In the genomic region with DNA sequence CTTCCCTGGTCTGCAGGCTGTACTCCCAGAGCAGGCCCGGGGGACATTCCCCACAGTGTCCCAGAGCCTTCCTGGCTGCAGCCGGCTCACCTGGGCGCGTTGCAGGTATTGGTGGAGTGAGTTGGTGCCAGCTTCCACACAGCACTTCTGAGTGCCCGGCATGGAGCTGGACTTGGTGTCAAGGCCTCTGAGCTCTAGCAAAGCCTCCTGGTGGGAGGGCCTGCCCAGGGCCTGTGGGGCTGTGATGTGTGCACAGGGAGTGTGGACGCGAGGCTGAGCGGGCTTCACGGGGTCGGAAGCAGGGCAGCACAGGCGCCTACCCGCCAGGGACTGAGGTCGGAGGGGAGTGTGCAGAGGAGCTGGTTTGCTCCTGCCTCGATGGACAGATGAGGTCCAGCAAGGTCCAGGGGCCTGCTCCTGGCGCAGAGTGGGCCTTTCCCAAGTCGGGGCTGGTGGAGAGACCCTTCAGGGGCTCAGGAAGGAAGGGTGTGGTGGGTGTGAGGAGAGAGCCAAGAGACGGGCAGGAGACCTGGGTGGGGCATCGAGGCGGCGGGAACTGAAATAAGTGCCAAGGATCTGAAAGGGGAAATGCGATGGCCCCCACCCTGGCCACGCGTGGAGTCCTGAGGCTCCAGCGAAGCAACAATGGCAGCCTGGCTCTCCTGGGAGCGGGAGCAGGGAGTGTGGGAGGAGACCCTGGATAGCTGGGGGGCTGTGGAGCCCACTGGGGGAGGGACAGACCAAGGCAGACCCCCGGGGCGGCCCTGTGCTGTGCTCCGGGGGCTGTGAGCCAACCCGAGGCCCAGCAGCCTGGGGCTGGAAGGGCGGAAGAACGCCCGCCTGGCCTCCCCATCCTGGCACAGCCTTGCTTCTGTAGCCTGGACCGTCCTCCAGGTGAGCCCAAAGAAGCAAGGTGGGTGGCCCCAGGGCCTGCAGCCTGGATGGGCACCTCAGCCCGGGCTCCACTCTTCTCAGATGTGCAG, we compare ENCODE assay signal across 8 cellular contexts.
DNase-seq lines count a peak whose midpoint lies in the region; ATAC-seq and TF ChIP-seq lines count a peak whose summit lies in the region.
"Had no signal": no experiment of that assay in that cellular context is flagged by ENCODE, and none has a peak within 500 bp of the region (broad histone marks: within the 10 kb centered on the region; RNA-seq: fewer than 3 reads in every experiment).

No MANE protein-coding gene starts in this region.

- DNase-seq in H7: peak; percentile 74
- DNase-seq in SK-N-MC (ENCODE audit: low read depth, low spot score): no peak
- peak in 1 of 3 donors; percentile 20 for DNase-seq in immature natural killer cell
- DNase-seq in stimulated activated naive B cell treated with anti-CD40 and anti-IgM and Interleukin-4, amounts not matched to agents 10 μg/mL and 1 μg/mL and 100 μg/mL, for 72 hours: no peak
- no peak for DNase-seq in GM10266 (ENCODE audit: extremely low spot score)
- DNase-seq in stimulated activated CD4-positive, alpha-beta T cell treated with anti-CD3 and anti-CD28 coated beads, Interleukin-4, amount 100 ng/mL, for 24 hours: no peak
- DNase-seq: NCI-H524 treated with DMSO at 0.1 percent for 48 hours had no signal

- no peaks in the 10 kb centered on the region for H3K36me3 ChIP-seq in H7 (replicated peaks; ENCODE audit: control insufficient read depth, insufficient read depth, low read length)
- peaks cover 4% of the 10 kb centered on the region; the same call in 1 of the 2 replicates for H3K36me3 ChIP-seq in SK-N-MC (ENCODE audit: insufficient read depth, low read length)

- H3K4me1 Mint-ChIP-seq in immature natural killer cell: peaks cover 42 to 57% of the 10 kb centered on the region in 2 donors
- H3K4me1 Mint-ChIP-seq in stimulated activated naive B cell treated with anti-CD40 and anti-IgM and Interleukin-4, amounts not matched to agents 10 μg/mL and 1 μg/mL and 100 μg/mL, for 72 hours: peaks cover 43 to 68% of the 10 kb centered on the region in 2 donors

- peak overlapping the region; percentile 57 to 82 (median 79) for H3K4me3 Mint-ChIP-seq in immature natural killer cell
- H3K4me3 Mint-ChIP-seq in stimulated activated naive B cell treated with anti-CD40 and anti-IgM and Interleukin-4, amounts not matched to agents 10 μg/mL and 1 μg/mL and 100 μg/mL, for 72 hours: peak overlapping the region in 1 of 2 donors; percentile 36

- H3K4me3 ChIP-seq in H7 (ENCODE audit: insufficient read depth, low read depth, low read length): no peak overlapping the region
- no peak overlapping the region for H3K4me3 ChIP-seq in SK-N-MC

- no peaks in the 10 kb centered on the region for H3K27me3 ChIP-seq in H7 (ENCODE audit: control insufficient read depth, insufficient read depth, low read length)

- peaks cover 0 to under 1% (median under 1%) of the 10 kb centered on the region in 3 donors for H3K36me3 Mint-ChIP-seq in immature natural killer cell
- no peaks in the 10 kb centered on the region for H3K36me3 Mint-ChIP-seq in stimulated activated naive B cell treated with anti-CD40 and anti-IgM and Interleukin-4, amounts not matched to agents 10 μg/mL and 1 μg/mL and 100 μg/mL, for 72 hours

- H3K9me3 Mint-ChIP-seq in immature natural killer cell: no peaks in the 10 kb centered on the region
- H3K9me3 Mint-ChIP-seq in stimulated activated naive B cell treated with anti-CD40 and anti-IgM and Interleukin-4, amounts not matched to agents 10 μg/mL and 1 μg/mL and 100 μg/mL, for 72 hours: no peaks in the 10 kb centered on the region

- ATAC-seq in stimulated activated naive B cell treated with anti-CD40 and anti-IgM and Interleukin-4, amounts not matched to agents 10 μg/mL and 1 μg/mL and 100 μg/mL, for 72 hours (replicated peaks): no peak
- no peak for ATAC-seq in HG03342 (IDR thresholded peaks at IDR 0.05; ENCODE audit: unreplicated experiment)

- H3K27me3 Mint-ChIP-seq in immature natural killer cell (ENCODE audit: low read depth in 3 of 3): peaks cover 11 to 15% (median 15%) of the 10 kb centered on the region in 3 donors
- peaks cover 4 to 7% of the 10 kb centered on the region in 2 donors for H3K27me3 Mint-ChIP-seq in stimulated activated naive B cell treated with anti-CD40 and anti-IgM and Interleukin-4, amounts not matched to agents 10 μg/mL and 1 μg/mL and 100 μg/mL, for 72 hours

- peak overlapping the region; percentile 28 for H3K9ac ChIP-seq in SK-N-MC (ENCODE audit: insufficient read length)

- no peaks in the 10 kb centered on the region for H3K9me3 ChIP-seq in SK-N-MC (ENCODE audit: low read depth, low read length)

- TF ChIP-seq CTCF in GM10266 (IDR thresholded peaks at IDR 0.05; ENCODE audit: control insufficient read depth, insufficient read depth, low read depth, missing control alignments): no peak

- peak overlapping the region; percentile 97 for H3K27ac ChIP-seq in SK-N-MC

- H3K27ac Mint-ChIP-seq in immature natural killer cell: peak overlapping the region; percentile 81 to 94 (median 90)
- peak overlapping the region; percentile 67 for H3K27ac Mint-ChIP-seq in stimulated activated naive B cell treated with anti-CD40 and anti-IgM and Interleukin-4, amounts not matched to agents 10 μg/mL and 1 μg/mL and 100 μg/mL, for 72 hours
